ENCODE assay signal across 12 cellular contexts in genomic region chr6:32186496-32186840, GRCh38. TPM values are rescaled to one million over a fixed set of nuclear protein-coding genes. Genes with fewer than 3 reads are reported as not detected.
DNase-seq lines count a peak whose midpoint lies in the region; ATAC-seq and TF ChIP-seq lines count a peak whose summit lies in the region.
"Had no signal": no experiment of that assay in that cellular context is flagged by ENCODE, and none has a peak within 500 bp of the region (broad histone marks: within the 10 kb centered on the region; RNA-seq: fewer than 3 reads in every experiment).

No MANE protein-coding gene starts in this region.

- ATAC-seq in activated T-helper 17 cell treated with anti-CD3 and anti-CD28 coated beads, Interleukin-2, amount 50 U/mL, for 72 hours (replicated peaks), result no peak
- ATAC-seq in lower lobe of right lung, result no peak
- ATAC-seq in GM19467 (IDR thresholded peaks at IDR 0.05; ENCODE audit: unreplicated experiment), result no peak
- ATAC-seq: Panc1 had no signal

- H3K9me3 Mint-ChIP-seq in activated CD4-positive, alpha-beta T cell treated with anti-CD3 and anti-CD28 coated beads, Interleukin-2, amount 10 ng/mL, durations not matched to agents 24 days and 14 days, result no peaks in the 10 kb centered on the region
- H3K9me3 Mint-ChIP-seq in activated T-helper 17 cell treated with anti-CD3 and anti-CD28 coated beads, Interleukin-2, amount 50 U/mL, for 72 hours, result no peaks in the 10 kb centered on the region

- H3K27me3 ChIP-seq in lower lobe of right lung (ENCODE audit: low read depth), result no peaks in the 10 kb centered on the region

- intact Hi-C loops in activated CD4-positive, alpha-beta T cell treated with anti-CD3 and anti-CD28 coated beads, Interleukin-2, amount 10 ng/mL, durations not matched to agents 24 days and 14 days (cut with micrococcal nuclease), result no loop called here
- intact Hi-C loops in lower lobe of right lung (cut with DNase I), result no loop called here

- H3K4me1 Mint-ChIP-seq in activated CD4-positive, alpha-beta T cell treated with anti-CD3 and anti-CD28 coated beads, Interleukin-2, amount 10 ng/mL, durations not matched to agents 24 days and 14 days, result peaks cover 48% of the 10 kb centered on the region
- peaks cover 36% of the 10 kb centered on the region for H3K4me1 Mint-ChIP-seq in activated T-helper 17 cell treated with anti-CD3 and anti-CD28 coated beads, Interleukin-2, amount 50 U/mL, for 72 hours

- H3K9me3 ChIP-seq in lower lobe of right lung, result no peaks in the 10 kb centered on the region

- H3K27me3 Mint-ChIP-seq in activated CD4-positive, alpha-beta T cell treated with anti-CD3 and anti-CD28 coated beads, Interleukin-2, amount 10 ng/mL, durations not matched to agents 24 days and 14 days, result no peaks in the 10 kb centered on the region
- H3K27me3 Mint-ChIP-seq in activated T-helper 17 cell treated with anti-CD3 and anti-CD28 coated beads, Interleukin-2, amount 50 U/mL, for 72 hours, result no peaks in the 10 kb centered on the region

- peak overlapping the region; percentile 89 for H3K27ac Mint-ChIP-seq in activated CD4-positive, alpha-beta T cell treated with anti-CD3 and anti-CD28 coated beads, Interleukin-2, amount 10 ng/mL, durations not matched to agents 24 days and 14 days
- H3K27ac Mint-ChIP-seq in activated T-helper 17 cell treated with anti-CD3 and anti-CD28 coated beads, Interleukin-2, amount 50 U/mL, for 72 hours, result peak overlapping the region; percentile 88

- H3K4me3 Mint-ChIP-seq in activated CD4-positive, alpha-beta T cell treated with anti-CD3 and anti-CD28 coated beads, Interleukin-2, amount 10 ng/mL, durations not matched to agents 24 days and 14 days, result peak overlapping the region; percentile 31
- H3K4me3 Mint-ChIP-seq in activated T-helper 17 cell treated with anti-CD3 and anti-CD28 coated beads, Interleukin-2, amount 50 U/mL, for 72 hours, result peak overlapping the region; percentile 98

- peaks cover 39% of the 10 kb centered on the region for H3K36me3 ChIP-seq in lower lobe of right lung

- H3K36me3 Mint-ChIP-seq in activated CD4-positive, alpha-beta T cell treated with anti-CD3 and anti-CD28 coated beads, Interleukin-2, amount 10 ng/mL, durations not matched to agents 24 days and 14 days (ENCODE audit: low read depth), result peaks cover 61% of the 10 kb centered on the region
- H3K36me3 Mint-ChIP-seq in activated T-helper 17 cell treated with anti-CD3 and anti-CD28 coated beads, Interleukin-2, amount 50 U/mL, for 72 hours (ENCODE audit: low read depth), result peaks cover 96% of the 10 kb centered on the region

- no peak for TF ChIP-seq CTCF in lower lobe of right lung (IDR thresholded peaks at IDR 0.05)

- peaks cover 53% of the 10 kb centered on the region for H3K4me1 ChIP-seq in lower lobe of right lung

- H3K4me3 ChIP-seq in lower lobe of right lung, result no peak overlapping the region

- DNase-seq in activated CD4-positive, alpha-beta T cell treated with anti-CD3 and anti-CD28 coated beads, Interleukin-2, amount 10 ng/mL, durations not matched to agents 24 days and 14 days, result no peak
- DNase-seq in activated CD4-positive, alpha-beta T cell treated with anti-CD3 and anti-CD28 coated beads for 48 hours, result no peak
- DNase-seq in lower lobe of right lung (no peak), substantia nigra (lab: John Stamatoyannopoulos, UW) (no peak), NCI-H2227 (lab: John Stamatoyannopoulos, UW; ENCODE audit: unreplicated experiment) (no peak), globus pallidus (ENCODE audit: low spot score) (no peak)
- DNase-seq: ACHN, mesendoderm, NCI-H1092 had no signal

- H3K27ac ChIP-seq in lower lobe of right lung (peak overlapping the region; percentile 64), substantia nigra (ENCODE audit: low read depth, low read length, poor library complexity, severe bottlenecking) (peak overlapping the region; percentile 35)

RNA-seq across cellular contexts. Expression of gene AGER, which starts 2.4 kb away (rescaled TPM):
- 20.7 and 24.1 TPM in 2 replicates for total RNA-seq in activated CD4-positive, alpha-beta T cell treated with anti-CD3 and anti-CD28 coated beads, Interleukin-2, amount 10 ng/mL, durations not matched to agents 24 days and 14 days
- 10 to 100 TPM; 19.3 to 50.2 TPM for total RNA-seq in activated T-helper 17 cell treated with anti-CD3 and anti-CD28 coated beads, Interleukin-2, amount 50 U/mL, for 72 hours
- total RNA-seq in lower lobe of right lung, result 882 TPM

RNA-seq across cellular contexts. Expression of gene PBX2, which starts 3.5 kb away (rescaled TPM):
- total RNA-seq in activated CD4-positive, alpha-beta T cell treated with anti-CD3 and anti-CD28 coated beads, Interleukin-2, amount 10 ng/mL, durations not matched to agents 24 days and 14 days, result 88.1 and 92.7 TPM in 2 replicates
- total RNA-seq in activated T-helper 17 cell treated with anti-CD3 and anti-CD28 coated beads, Interleukin-2, amount 50 U/mL, for 72 hours, result 100 to 1,000 TPM in 1 of 2 donors, 10 to 100 TPM in 1; 53.0 to 135 TPM
- total RNA-seq in lower lobe of right lung, result 89.2 TPM

RNA-seq across cellular contexts. Expression of gene GPSM3, which starts 6.0 kb away (rescaled TPM):
- 81.1 and 82.4 TPM in 2 replicates for total RNA-seq in activated CD4-positive, alpha-beta T cell treated with anti-CD3 and anti-CD28 coated beads, Interleukin-2, amount 10 ng/mL, durations not matched to agents 24 days and 14 days
- total RNA-seq in activated T-helper 17 cell treated with anti-CD3 and anti-CD28 coated beads, Interleukin-2, amount 50 U/mL, for 72 hours, result 100 to 1,000 TPM; 136 to 227 TPM
- total RNA-seq in lower lobe of right lung, result 76.2 TPM

RNA-seq across cellular contexts. Expression of gene RNF5, which starts 8.3 kb away (rescaled TPM):
- 59.9 and 62.6 TPM in 2 replicates for total RNA-seq in activated CD4-positive, alpha-beta T cell treated with anti-CD3 and anti-CD28 coated beads, Interleukin-2, amount 10 ng/mL, durations not matched to agents 24 days and 14 days
- 10 to 100 TPM; 46.0 to 64.5 TPM for total RNA-seq in activated T-helper 17 cell treated with anti-CD3 and anti-CD28 coated beads, Interleukin-2, amount 50 U/mL, for 72 hours
- total RNA-seq in lower lobe of right lung, result 44.9 TPM

RNA-seq across cellular contexts. Expression of gene AGPAT1, which starts 10.6 kb away (rescaled TPM):
- 31.4 and 32.6 TPM in 2 replicates for total RNA-seq in activated CD4-positive, alpha-beta T cell treated with anti-CD3 and anti-CD28 coated beads, Interleukin-2, amount 10 ng/mL, durations not matched to agents 24 days and 14 days
- total RNA-seq in activated T-helper 17 cell treated with anti-CD3 and anti-CD28 coated beads, Interleukin-2, amount 50 U/mL, for 72 hours, result 10 to 100 TPM; 26.8 to 37.5 TPM
- 51.2 TPM for total RNA-seq in lower lobe of right lung

Comparison
In these comparisons a context has a peak if more than half of its experiments do, and no peak if none do; other contexts are left out.
1. RNA of gene AGER, which starts 2.4 kb away (total RNA-seq): 882 TPM in lower lobe of right lung (single experiment); 19.3 to 50.2 TPM in activated T-helper 17 cell treated with anti-CD3 and anti-CD28 coated beads, Interleukin-2, amount 50 U/mL, for 72 hours and 20.7 to 24.1 TPM in activated CD4-positive, alpha-beta T cell treated with anti-CD3 and anti-CD28 coated beads, Interleukin-2, amount 10 ng/mL, durations not matched to agents 24 days and 14 days; every median in the first group is over 10 times any median in the second.